In genomic region chr7:100799037-100799896, GRCh38 we compare ENCODE assay signal across 8 cellular contexts. TPM values are rescaled to one million over a fixed set of nuclear protein-coding genes. Genes with fewer than 3 reads are reported as not detected.
DNase-seq lines count a peak whose midpoint lies in the region; ATAC-seq and TF ChIP-seq lines count a peak whose summit lies in the region.

No MANE protein-coding gene starts in this region.

- no peak overlapping the region for H3K27ac ChIP-seq in H9 (ENCODE audit: insufficient read length, low read depth, low read length)
- no peak overlapping the region for H3K27ac ChIP-seq in Peyer's patch

- H3K79me1 ChIP-seq in H9 (ENCODE audit: insufficient read depth, low read depth, low read length, poor library complexity, severe bottlenecking): no peaks in the 10 kb centered on the region

- H3K4ac ChIP-seq in H9 (ENCODE audit: low read depth, low read length): no peak overlapping the region

- H3K4me3 Mint-ChIP-seq in CD14-positive monocyte (peak overlapping the region in 1 of 2 donors; percentile 24), H9 (peak overlapping the region in 1 of 2 experiments; percentile 61; a peak in 2 of 5 replicates), glutamatergic neuron (ENCODE audit: unreplicated experiment) (no peak overlapping the region)
- no peak overlapping the region for H3K4me3 Mint-ChIP-seq in activated T-helper 17 cell treated with anti-CD3 and anti-CD28 coated beads, Interleukin-2, amount 50 U/mL, for 72 hours

- no peak overlapping the region for H2BK120ac ChIP-seq in H9 (ENCODE audit: low read depth, low read length, poor library complexity, severe bottlenecking)

- H2AK5ac ChIP-seq in H9 (ENCODE audit: insufficient read length, low read length): no peak overlapping the region

- no peaks in the 10 kb centered on the region for H3K23me2 ChIP-seq in H9 (ENCODE audit: insufficient read length, low read depth, low read length, poor library complexity, severe bottlenecking)

- DNase-seq in CD14-positive monocyte (ENCODE audit: low spot score) (no peak), H9 (peak; percentile 79), Peyer's patch (peak; percentile 42 to 81 (median 72)), glutamatergic neuron (peak; percentile 60), retina (peak; percentile 68), OCI-M2 (lab: John Stamatoyannopoulos, UW; ENCODE audit: unreplicated experiment) (no peak)

- H4K8ac ChIP-seq in H9 (replicated peaks; ENCODE audit: insufficient read length, low read depth, low read length): no peak overlapping the region

- H3K4me1 ChIP-seq in H9 (ENCODE audit: insufficient read depth, low read length): peaks cover 1% of the 10 kb centered on the region; the same call in 1 of the 2 replicates
- H3K4me1 ChIP-seq in Peyer's patch: peaks cover 0 to 43% (median 7%) of the 10 kb centered on the region in 4 donors

- H3K9me3 ChIP-seq in H9 (ENCODE audit: control insufficient read depth, low read depth, low read length): no peaks in the 10 kb centered on the region
- H3K9me3 ChIP-seq in Peyer's patch: no peaks in the 10 kb centered on the region

- no peak overlapping the region for H2AFZ ChIP-seq in H9 (ENCODE audit: low read length)

- no peak for TF ChIP-seq POLR2A in Peyer's patch (IDR thresholded peaks at IDR 0.05)

- peaks cover 8 to 17% (median 16%) of the 10 kb centered on the region in 3 donors for H3K27me3 Mint-ChIP-seq in CD14-positive monocyte (ENCODE audit: low read depth in 3 of 3)
- peaks cover 14% of the 10 kb centered on the region for H3K27me3 Mint-ChIP-seq in H9 (ENCODE audit: low read depth)
- peaks cover 17% of the 10 kb centered on the region for H3K27me3 Mint-ChIP-seq in activated T-helper 17 cell treated with anti-CD3 and anti-CD28 coated beads, Interleukin-2, amount 50 U/mL, for 72 hours
- peaks cover 13% of the 10 kb centered on the region for H3K27me3 Mint-ChIP-seq in glutamatergic neuron (ENCODE audit: unreplicated experiment)

- no peaks in the 10 kb centered on the region for H3K79me2 ChIP-seq in H9 (ENCODE audit: insufficient read depth, low read length)

- H3K14ac ChIP-seq in H9 (ENCODE audit: insufficient read depth, low read length): no peak overlapping the region

- H3K9ac ChIP-seq in H9 (ENCODE audit: extremely low read depth, insufficient read length, low read length): no peak overlapping the region

- H3K18ac ChIP-seq in H9 (ENCODE audit: insufficient read length, low read depth, low read length): no peak overlapping the region

- H3K4me2 ChIP-seq in H9 (ENCODE audit: insufficient read depth, insufficient read length, low read length): no peak overlapping the region

- no peak overlapping the region for H4K5ac ChIP-seq in H9 (ENCODE audit: insufficient read length, low read depth, low read length)

- peak; percentile 54 for ATAC-seq in activated T-helper 17 cell treated with anti-CD3 and anti-CD28 coated beads, Interleukin-2, amount 50 U/mL, for 72 hours (replicated peaks)
- no peak for ATAC-seq in HG03342 (IDR thresholded peaks at IDR 0.05; ENCODE audit: unreplicated experiment)

- H3K27me3 ChIP-seq in H9 (ENCODE audit: insufficient read depth, low read length) (no peaks in the 10 kb centered on the region), Peyer's patch (no peaks in the 10 kb centered on the region)

- intact Hi-C loops in CD14-positive monocyte (cut with micrococcal nuclease): loop anchor here (2.0 kb wide), 1 partner anchor 54 kb away; the partner anchor contains the start of gene SLC12A9 (in 2 of the 2)

- H3K4me3 ChIP-seq in Peyer's patch: no peak overlapping the region

- H2BK5ac ChIP-seq in H9 (ENCODE audit: insufficient read length, low read length): no peak overlapping the region

- H3K27ac Mint-ChIP-seq in CD14-positive monocyte (peak overlapping the region in 1 of 7 donors; percentile 76), H9 (peak overlapping the region in 2 of 3 experiments; percentile 27 to 62; a peak in 3 of 7 replicates), glutamatergic neuron (ENCODE audit: unreplicated experiment) (no peak overlapping the region)
- no peak overlapping the region for H3K27ac Mint-ChIP-seq in activated T-helper 17 cell treated with anti-CD3 and anti-CD28 coated beads, Interleukin-2, amount 50 U/mL, for 72 hours

- H3K23ac ChIP-seq in H9 (ENCODE audit: insufficient read length, low read depth, low read length): no peak overlapping the region

- H3K36me3 ChIP-seq in Peyer's patch: no peaks in the 10 kb centered on the region

- no peak overlapping the region for H2BK12ac ChIP-seq in H9 (ENCODE audit: insufficient read length, low read depth, low read length)

- TF ChIP-seq CTCF in CD14-positive monocyte (IDR thresholded peaks at IDR 0.05): peak; percentile 77
- TF ChIP-seq CTCF in H9 (conservative IDR thresholded peaks at IDR 0.05): peak; percentile 79
- TF ChIP-seq CTCF in Peyer's patch (IDR thresholded peaks at IDR 0.05): peak; percentile 36 to 80 (median 70)
- TF ChIP-seq CTCF in glutamatergic neuron (IDR thresholded peaks at IDR 0.05; ENCODE audit: partially characterized antibody, unreplicated experiment): peak; percentile 75

- peaks cover 0 to 3% (median 0%) of the 10 kb centered on the region in 7 donors for H3K9me3 Mint-ChIP-seq in CD14-positive monocyte
- H3K9me3 Mint-ChIP-seq in H9: no peaks in the 10 kb centered on the region; a peak in 1 of 5 replicates
- no peaks in the 10 kb centered on the region for H3K9me3 Mint-ChIP-seq in activated T-helper 17 cell treated with anti-CD3 and anti-CD28 coated beads, Interleukin-2, amount 50 U/mL, for 72 hours
- H3K9me3 Mint-ChIP-seq in glutamatergic neuron (ENCODE audit: unreplicated experiment): peaks cover 14% of the 10 kb centered on the region

- H3K36me3 Mint-ChIP-seq in CD14-positive monocyte (peaks cover 0 to under 1% of the 10 kb centered on the region in 2 donors), H9 (ENCODE audit: insufficient read depth in 1 of 3, low read depth in 3 of 3) (peaks cover 9 to 29% (median 13%) of the 10 kb centered on the region in 3 experiments; a peak in 6 of 7 replicates), glutamatergic neuron (ENCODE audit: unreplicated experiment) (peaks cover 3% of the 10 kb centered on the region)
- H3K36me3 Mint-ChIP-seq in activated T-helper 17 cell treated with anti-CD3 and anti-CD28 coated beads, Interleukin-2, amount 50 U/mL, for 72 hours (ENCODE audit: low read depth): no peaks in the 10 kb centered on the region

- whole genome bisulfite sequencing in H9 (ENCODE audit: extremely low coverage, insufficient read length, low lambda C conversion rate): no CpG with 5 or more reads among the region's 14 CpGs

- no peaks in the 10 kb centered on the region for H4K20me1 ChIP-seq in H9 (ENCODE audit: control insufficient read depth, insufficient read depth, insufficient read length)

- H3K4me1 Mint-ChIP-seq in CD14-positive monocyte (peaks cover 35% of the 10 kb centered on the region), H9 (peaks cover 27 to 30% of the 10 kb centered on the region in 2 experiments), glutamatergic neuron (ENCODE audit: low read depth, unreplicated experiment) (peaks cover 15% of the 10 kb centered on the region)
- H3K4me1 Mint-ChIP-seq in activated T-helper 17 cell treated with anti-CD3 and anti-CD28 coated beads, Interleukin-2, amount 50 U/mL, for 72 hours: no peaks in the 10 kb centered on the region

- no peak overlapping the region for H3K56ac ChIP-seq in H9 (ENCODE audit: insufficient read length, low read depth, low read length)

- H2BK15ac ChIP-seq in H9 (ENCODE audit: low read depth, low read length): no peak overlapping the region

- H4K91ac ChIP-seq in H9 (ENCODE audit: insufficient read length, low read depth, low read length): no peak overlapping the region

- H3T11ph ChIP-seq in H9 (ENCODE audit: low read length): no peak overlapping the region

- no peak overlapping the region for H2BK20ac ChIP-seq in H9 (ENCODE audit: low read depth, low read length, poor library complexity, severe bottlenecking)

RNA-seq across cellular contexts. Expression of gene EPHB4, which starts 28.1 kb away (rescaled TPM):
- 1 to 10 TPM; 5.0 to 6.5 TPM for polyA plus RNA-seq in CD14-positive monocyte
- 132 and 135 TPM in 2 replicates for total RNA-seq in H9 (2021)
- 10 to 100 TPM; 10.3 to 48.7 (median 31.7) TPM for total RNA-seq in Peyer's patch
- total RNA-seq in activated T-helper 17 cell treated with anti-CD3 and anti-CD28 coated beads, Interleukin-2, amount 50 U/mL, for 72 hours: 1 to 10 TPM; 4.1 to 6.4 TPM
- 21.5 TPM for total RNA-seq in glutamatergic neuron (ENCODE audit: unreplicated experiment)

RNA-seq across cellular contexts. Expression of gene SLC12A9, which starts 53.2 kb away (rescaled TPM):
- 10 to 100 TPM; 18.8 to 19.3 TPM for polyA plus RNA-seq in CD14-positive monocyte
- total RNA-seq in H9 (2021): 42.3 and 43.0 TPM in 2 replicates
- 10 to 100 TPM; 24.8 to 51.1 (median 28.2) TPM for total RNA-seq in Peyer's patch
- total RNA-seq in activated T-helper 17 cell treated with anti-CD3 and anti-CD28 coated beads, Interleukin-2, amount 50 U/mL, for 72 hours: 10 to 100 TPM; 15.7 to 30.1 TPM
- total RNA-seq in glutamatergic neuron (ENCODE audit: unreplicated experiment): 36.7 TPM

Comparison
In these comparisons a context has a peak if more than half of its experiments do, and no peak if none do; other contexts are left out.
1. DNase-seq: peak in H9 (single experiment), Peyer's patch (3 of 3), glutamatergic neuron (single experiment) and retina (single experiment); none in CD14-positive monocyte (single experiment) and OCI-M2 (single experiment).
2. H3K27ac Mint-ChIP-seq: peak in H9 (2 of 3); none in activated T-helper 17 cell treated with anti-CD3 and anti-CD28 coated beads, Interleukin-2, amount 50 U/mL, for 72 hours (single experiment) and glutamatergic neuron (single experiment).
3. Peak in every context shown above with its lines, with median percentiles within 50 percentile points of each other: CTCF ChIP-seq.